ENCODE assay signal across 1 cellular context in the genomic region with DNA sequence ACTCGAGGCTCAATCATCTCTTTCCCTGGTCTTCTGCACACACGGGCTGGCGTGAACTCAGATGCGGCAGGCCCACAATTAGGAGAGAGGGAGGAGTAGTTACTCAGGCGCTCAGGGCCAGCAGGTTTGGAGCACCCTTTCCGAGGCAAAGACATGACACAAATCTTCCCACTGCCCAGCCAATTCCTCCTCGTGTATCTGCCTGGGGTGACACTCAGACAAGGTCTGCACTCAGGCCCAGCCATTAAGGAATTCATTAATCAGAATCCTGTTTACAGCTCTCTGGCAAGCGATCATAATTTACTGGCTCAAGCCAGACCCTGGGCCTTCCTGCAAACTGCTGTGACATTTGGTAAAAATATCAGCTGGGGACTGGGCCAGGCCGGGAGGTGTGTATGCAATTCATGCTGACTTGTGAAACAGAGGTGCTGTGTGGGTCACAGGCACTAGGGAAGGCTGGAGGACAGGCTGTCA.
TF ChIP-seq lines count a peak whose summit lies in the region.

No MANE protein-coding gene starts in this region.

TF ChIP-seq in H1, 55 proteins besides CTCF, POLR2A, EP300 and RAD21 (continued from another document):
- TF ChIP-seq, protein P1, sequence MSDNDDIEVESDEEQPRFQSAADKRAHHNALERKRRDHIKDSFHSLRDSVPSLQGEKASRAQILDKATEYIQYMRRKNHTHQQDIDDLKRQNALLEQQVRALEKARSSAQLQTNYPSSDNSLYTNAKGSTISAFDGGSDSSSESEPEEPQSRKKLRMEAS (IDR thresholded peaks at IDR 0.05), result no peak
- no peak for TF ChIP-seq BACH1 (IDR thresholded peaks at IDR 0.05; ENCODE audit: low read length)
- TF ChIP-seq SP4 (IDR thresholded peaks at IDR 0.05; ENCODE audit: low read length), result no peak
- TF ChIP-seq JUND (IDR thresholded peaks at IDR 0.05; ENCODE audit: low read length), result no peak
- no peak for TF ChIP-seq SP2 (IDR thresholded peaks at IDR 0.05; ENCODE audit: low read length)
- TF ChIP-seq TAF7 (optimal IDR thresholded peaks at IDR 0.05; ENCODE audit: borderline replicate concordance, low read depth, low read length), result no peak
- TF ChIP-seq TEAD4 (IDR thresholded peaks at IDR 0.05; ENCODE audit: low read depth, low read length), result no peak
- TF ChIP-seq PHF8 (conservative IDR thresholded peaks at IDR 0.05; ENCODE audit: low read depth, low read length), result no peak
- no peak for TF ChIP-seq BRCA1 (IDR thresholded peaks at IDR 0.05; ENCODE audit: low read depth, low read length)
- no peak for TF ChIP-seq EZH2 (IDR thresholded peaks at IDR 0.05; ENCODE audit: low read depth, low read length, severe bottlenecking)
- no peak for TF ChIP-seq RXRA (IDR thresholded peaks at IDR 0.05; ENCODE audit: insufficient read depth, low read depth, low read length)
- TF ChIP-seq YY1 (IDR thresholded peaks at IDR 0.05; ENCODE audit: low read depth, low read length), result no peak
- TF ChIP-seq, protein P2, sequence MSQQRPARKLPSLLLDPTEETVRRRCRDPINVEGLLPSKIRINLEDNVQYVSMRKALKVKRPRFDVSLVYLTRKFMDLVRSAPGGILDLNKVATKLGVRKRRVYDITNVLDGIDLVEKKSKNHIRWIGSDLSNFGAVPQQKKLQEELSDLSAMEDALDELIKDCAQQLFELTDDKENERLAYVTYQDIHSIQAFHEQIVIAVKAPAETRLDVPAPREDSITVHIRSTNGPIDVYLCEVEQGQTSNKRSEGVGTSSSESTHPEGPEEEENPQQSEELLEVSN (IDR thresholded peaks at IDR 0.05), result no peak
- TF ChIP-seq ASH2L (IDR thresholded peaks at IDR 0.05; ENCODE audit: low read length), result no peak
